Comparison of ENCODE assay signal across 1 cellular context in the genomic region with DNA sequence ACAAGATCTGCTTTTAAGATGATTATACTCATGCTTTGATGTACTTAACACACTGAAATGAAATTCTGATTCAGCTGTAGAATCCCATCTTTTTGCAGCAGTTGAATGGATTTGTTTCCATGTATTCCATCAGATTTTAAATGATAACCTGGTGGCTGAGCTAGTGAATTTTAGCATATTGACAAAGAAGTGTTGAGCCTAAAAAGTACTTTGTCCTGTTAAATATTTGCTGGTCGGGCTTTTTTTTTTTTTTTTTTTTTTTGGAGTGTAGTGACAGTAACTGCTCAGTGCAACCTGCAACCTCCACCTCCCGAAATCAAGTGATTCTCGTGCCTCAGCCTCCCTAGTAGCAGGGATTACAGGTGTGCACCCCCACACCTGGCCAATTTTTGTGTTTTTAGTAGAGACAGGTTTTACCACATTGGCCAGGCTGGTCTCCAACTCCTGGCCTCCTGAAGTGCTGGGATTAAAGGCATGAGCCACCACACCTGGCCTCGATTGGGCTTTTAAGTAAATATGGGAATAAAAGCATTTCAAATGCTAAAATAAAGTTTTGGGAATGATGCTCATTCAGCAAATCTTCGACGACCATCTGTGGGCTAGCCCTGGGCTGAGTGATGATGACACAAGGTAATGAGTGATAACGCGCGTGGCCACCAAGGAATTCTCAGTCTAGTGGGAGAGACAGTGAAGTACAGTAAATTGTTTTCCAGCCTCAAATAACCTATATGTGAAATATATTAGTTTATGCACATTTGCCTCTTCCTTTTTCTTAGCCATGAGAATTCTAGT.
TF ChIP-seq lines count a peak whose summit lies in the region.

No MANE protein-coding gene starts in this region.

TF ChIP-seq in WTC11, 78 proteins besides CTCF, POLR2A, EP300 and RAD21 (continued from another document):
- TF ChIP-seq JUN (CRISPR knock-in tag; IDR thresholded peaks at IDR 0.05) (no peak), EMX1 (CRISPR knock-in tag; IDR thresholded peaks at IDR 0.05) (no peak), ETV6 (CRISPR knock-in tag; IDR thresholded peaks at IDR 0.05) (no peak), HMGA2 (CRISPR knock-in tag; IDR thresholded peaks at IDR 0.05) (no peak), KAT7 (CRISPR knock-in tag; IDR thresholded peaks at IDR 0.05; ENCODE audit: borderline replicate concordance) (no peak)
- TF ChIP-seq, protein P1, sequence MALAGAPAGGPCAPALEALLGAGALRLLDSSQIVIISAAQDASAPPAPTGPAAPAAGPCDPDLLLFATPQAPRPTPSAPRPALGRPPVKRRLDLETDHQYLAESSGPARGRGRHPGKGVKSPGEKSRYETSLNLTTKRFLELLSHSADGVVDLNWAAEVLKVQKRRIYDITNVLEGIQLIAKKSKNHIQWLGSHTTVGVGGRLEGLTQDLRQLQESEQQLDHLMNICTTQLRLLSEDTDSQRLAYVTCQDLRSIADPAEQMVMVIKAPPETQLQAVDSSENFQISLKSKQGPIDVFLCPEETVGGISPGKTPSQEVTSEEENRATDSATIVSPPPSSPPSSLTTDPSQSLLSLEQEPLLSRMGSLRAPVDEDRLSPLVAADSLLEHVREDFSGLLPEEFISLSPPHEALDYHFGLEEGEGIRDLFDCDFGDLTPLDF (CRISPR knock-in tag; IDR thresholded peaks at IDR 0.05) = no peak
- TF ChIP-seq, protein P2, sequence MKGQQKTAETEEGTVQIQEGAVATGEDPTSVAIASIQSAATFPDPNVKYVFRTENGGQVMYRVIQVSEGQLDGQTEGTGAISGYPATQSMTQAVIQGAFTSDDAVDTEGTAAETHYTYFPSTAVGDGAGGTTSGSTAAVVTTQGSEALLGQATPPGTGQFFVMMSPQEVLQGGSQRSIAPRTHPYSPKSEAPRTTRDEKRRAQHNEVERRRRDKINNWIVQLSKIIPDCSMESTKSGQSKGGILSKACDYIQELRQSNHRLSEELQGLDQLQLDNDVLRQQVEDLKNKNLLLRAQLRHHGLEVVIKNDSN (CRISPR knock-in tag; IDR thresholded peaks at IDR 0.05) = no peak
- TF ChIP-seq, protein P3, sequence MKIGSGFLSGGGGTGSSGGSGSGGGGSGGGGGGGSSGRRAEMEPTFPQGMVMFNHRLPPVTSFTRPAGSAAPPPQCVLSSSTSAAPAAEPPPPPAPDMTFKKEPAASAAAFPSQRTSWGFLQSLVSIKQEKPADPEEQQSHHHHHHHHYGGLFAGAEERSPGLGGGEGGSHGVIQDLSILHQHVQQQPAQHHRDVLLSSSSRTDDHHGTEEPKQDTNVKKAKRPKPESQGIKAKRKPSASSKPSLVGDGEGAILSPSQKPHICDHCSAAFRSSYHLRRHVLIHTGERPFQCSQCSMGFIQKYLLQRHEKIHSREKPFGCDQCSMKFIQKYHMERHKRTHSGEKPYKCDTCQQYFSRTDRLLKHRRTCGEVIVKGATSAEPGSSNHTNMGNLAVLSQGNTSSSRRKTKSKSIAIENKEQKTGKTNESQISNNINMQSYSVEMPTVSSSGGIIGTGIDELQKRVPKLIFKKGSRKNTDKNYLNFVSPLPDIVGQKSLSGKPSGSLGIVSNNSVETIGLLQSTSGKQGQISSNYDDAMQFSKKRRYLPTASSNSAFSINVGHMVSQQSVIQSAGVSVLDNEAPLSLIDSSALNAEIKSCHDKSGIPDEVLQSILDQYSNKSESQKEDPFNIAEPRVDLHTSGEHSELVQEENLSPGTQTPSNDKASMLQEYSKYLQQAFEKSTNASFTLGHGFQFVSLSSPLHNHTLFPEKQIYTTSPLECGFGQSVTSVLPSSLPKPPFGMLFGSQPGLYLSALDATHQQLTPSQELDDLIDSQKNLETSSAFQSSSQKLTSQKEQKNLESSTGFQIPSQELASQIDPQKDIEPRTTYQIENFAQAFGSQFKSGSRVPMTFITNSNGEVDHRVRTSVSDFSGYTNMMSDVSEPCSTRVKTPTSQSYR (CRISPR knock-in tag; IDR thresholded peaks at IDR 0.05) = no peak
